1 cellular context compared by ENCODE assay signal in the genomic region with DNA sequence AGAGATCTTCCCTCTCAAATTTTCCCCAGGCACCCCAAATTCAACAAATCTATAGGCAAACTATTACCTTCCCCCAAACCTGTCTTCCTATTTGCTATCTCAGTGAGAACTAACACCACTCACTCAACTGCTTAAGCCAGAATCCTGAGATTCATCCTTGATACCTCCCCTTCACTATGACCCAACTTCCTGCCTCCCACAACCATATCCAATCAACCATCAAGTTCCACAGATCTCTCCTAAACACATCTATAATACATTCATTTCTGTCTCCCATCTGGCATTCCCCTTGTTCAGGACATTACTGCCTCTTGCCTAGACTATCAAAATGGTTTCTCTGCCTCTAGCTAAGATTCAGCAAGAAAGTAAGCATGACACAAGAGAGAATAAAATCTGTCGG.
TF ChIP-seq lines count a peak whose summit lies in the region.

No MANE protein-coding gene starts in this region.

TF ChIP-seq in K562, 482 proteins besides CTCF, POLR2A, EP300 and RAD21 (continued from another document):
- TF ChIP-seq, protein P1, sequence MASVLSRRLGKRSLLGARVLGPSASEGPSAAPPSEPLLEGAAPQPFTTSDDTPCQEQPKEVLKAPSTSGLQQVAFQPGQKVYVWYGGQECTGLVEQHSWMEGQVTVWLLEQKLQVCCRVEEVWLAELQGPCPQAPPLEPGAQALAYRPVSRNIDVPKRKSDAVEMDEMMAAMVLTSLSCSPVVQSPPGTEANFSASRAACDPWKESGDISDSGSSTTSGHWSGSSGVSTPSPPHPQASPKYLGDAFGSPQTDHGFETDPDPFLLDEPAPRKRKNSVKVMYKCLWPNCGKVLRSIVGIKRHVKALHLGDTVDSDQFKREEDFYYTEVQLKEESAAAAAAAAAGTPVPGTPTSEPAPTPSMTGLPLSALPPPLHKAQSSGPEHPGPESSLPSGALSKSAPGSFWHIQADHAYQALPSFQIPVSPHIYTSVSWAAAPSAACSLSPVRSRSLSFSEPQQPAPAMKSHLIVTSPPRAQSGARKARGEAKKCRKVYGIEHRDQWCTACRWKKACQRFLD (CRISPR knock-in tag; IDR thresholded peaks at IDR 0.05), result no peak
- TF ChIP-seq BHLHE40 (IDR thresholded peaks at IDR 0.05; ENCODE audit: low read length) (no peak), NCOA4 (IDR thresholded peaks at IDR 0.05; ENCODE audit: partially characterized antibody) (no peak), GTF2A2 (tag; IDR thresholded peaks at IDR 0.05) (no peak), RAD51 (IDR thresholded peaks at IDR 0.05; ENCODE audit: borderline replicate concordance, low read depth) (no peak)
